18 cellular contexts compared by ENCODE assay signal in the genomic region with DNA sequence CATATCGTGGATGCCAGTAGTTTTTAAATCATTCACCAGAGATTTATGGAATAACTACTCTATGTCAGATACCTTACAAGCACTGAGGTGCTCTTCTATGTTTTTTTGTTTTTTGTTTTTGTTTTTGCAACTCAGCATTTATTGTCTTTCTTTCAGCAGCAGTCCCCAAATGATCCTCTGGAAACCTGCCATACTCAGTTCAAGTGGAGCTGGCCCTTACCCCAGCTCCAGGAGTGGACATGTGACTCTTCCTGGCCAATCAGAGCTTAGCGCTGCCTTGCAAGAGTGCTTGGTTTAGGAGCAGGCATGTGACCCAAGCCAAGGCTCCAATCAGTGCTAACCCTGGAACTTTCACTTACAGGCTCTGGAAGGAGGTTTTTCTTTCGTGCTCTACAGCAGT.
DNase-seq lines count a peak whose midpoint lies in the region; ATAC-seq, FAIRE-seq and TF ChIP-seq lines count a peak whose summit lies in the region.
"Had no signal": no experiment of that assay in that cellular context is flagged by ENCODE, and none has a peak within 500 bp of the region (broad histone marks: within the 10 kb centered on the region; RNA-seq: fewer than 3 reads in every experiment).

No MANE protein-coding gene starts in this region.

- no peak for TF ChIP-seq EP300 in H1 (IDR thresholded peaks at IDR 0.05; ENCODE audit: borderline replicate concordance in 1 of 2, low read depth in 2 of 2, low read length in 2 of 2)

- TF ChIP-seq POLR2A in H1 (IDR thresholded peaks at IDR 0.05; ENCODE audit: control extremely low read depth in 1 of 2, low read depth in 2 of 2, low read length in 2 of 2) = no peak

- peak; percentile 11 for DNase-seq in GM23338 (ENCODE audit: low spot score)
- peak; percentile 80 for DNase-seq in NCI-H1105 treated with DMSO at 0.1 percent for 48 hours (lab: John Stamatoyannopoulos, UW)
- DNase-seq in H1 (ENCODE audit: low read depth in 1 of 2, low spot score in 2 of 2) = no peak
- peak; percentile 42 for DNase-seq in iPS-NIHi7 (ENCODE audit: extremely low spot score)
- DNase-seq in GM13976 (ENCODE audit: low spot score) = no peak
- no peak for DNase-seq in LoVo (ENCODE audit: low spot score)
- no peak for DNase-seq in ACHN
- DNase-seq: activated naive CD8-positive, alpha-beta T cell treated with anti-CD3 and anti-CD28 coated beads, Interleukin-2, amount 50 U/mL, for 24 hours; EL; GOT3; naive thymus-derived CD4-positive, alpha-beta T cell; NCI-H226; pancreas; SHP77 treated with DMSO at 0.1 percent for 48 hours; stimulated activated CD4-positive, alpha-beta T cell treated with anti-CD3 and anti-CD28 coated beads, Interleukin-2, amount 100 ng/mL, for 48 hours; T-helper 2 cell had no signal

- no peak overlapping the region for H2BK12ac ChIP-seq in H1 (ENCODE audit: low read depth, low read length)

- H3K79me1 ChIP-seq in H1 (ENCODE audit: low read depth, low read length) = no peaks in the 10 kb centered on the region

- no peak overlapping the region for H3K4me3 Mint-ChIP-seq in GM23338
- H3K4me3 Mint-ChIP-seq: activated naive CD8-positive, alpha-beta T cell treated with anti-CD3 and anti-CD28 coated beads, Interleukin-2, amount 50 U/mL, for 24 hours; activated T-helper 1 cell treated with anti-CD3 and anti-CD28 coated beads, Interleukin-12 subunit alpha, Interleukin-12 subunit beta, Interleukin-2, Interleukin-4 antibody, amounts not matched to agents 30 ng/mL and 10 ng/mL and 1 ng/mL, durations not matched to agents 14 hours and 24 hours and 36 hours; naive thymus-derived CD4-positive, alpha-beta T cell had no signal

- H3K36me3 ChIP-seq in GM23338 (ENCODE audit: insufficient read depth) (no peaks in the 10 kb centered on the region), H1 (ENCODE audit: control insufficient read depth in 2 of 4, insufficient read depth in 4 of 4, low read length in 3 of 4) (no peaks in the 10 kb centered on the region; a peak in 1 of 8 replicates)
- H3K36me3 ChIP-seq: pancreas had no signal

- no peak overlapping the region for H2BK5ac ChIP-seq in H1 (ENCODE audit: low read depth, low read length)

- no peaks in the 10 kb centered on the region for H3K36me3 Mint-ChIP-seq in GM23338 (ENCODE audit: low read depth)
- H3K36me3 Mint-ChIP-seq: naive thymus-derived CD4-positive, alpha-beta T cell had no signal

- H3K4ac ChIP-seq in H1 (replicated peaks; ENCODE audit: insufficient read length, low read depth, low read length) = no peak overlapping the region

- no peak overlapping the region for H3K23ac ChIP-seq in H1 (ENCODE audit: insufficient read length)

- H3K9me3 ChIP-seq in H1 (ENCODE audit: insufficient read depth in 2 of 2, low read depth in 1 of 2, low read length in 1 of 2) = no peaks in the 10 kb centered on the region
- H3K9me3 ChIP-seq: pancreas had no signal

- H3K79me2 ChIP-seq in GM23338 (replicated peaks; ENCODE audit: insufficient read depth) (no peaks in the 10 kb centered on the region), H1 (ENCODE audit: control insufficient read depth in 1 of 2, insufficient read depth in 2 of 2, low read length in 2 of 2) (no peaks in the 10 kb centered on the region)

- in situ Hi-C loops in GM13976 (cut with MboI; ENCODE audit: low sequenced_read_pairs, unreplicated experiment) = no loop called here
- in situ Hi-C loops in ACHN (cut with HindIII; ENCODE audit: low pct_ligation_motif_present, low pct_unique_long_range_greater_than_20kb, low sequenced_read_pairs) = no loop called here

- WGBS in H1 (ENCODE audit: extremely low coverage in 1 of 2, insufficient coverage in 1 of 2, insufficient read length in 1 of 2, insufficient replicate concordance in 2 of 2, low coverage in 1 of 2, low lambda C conversion rate in 2 of 2, missing lambda C conversion rate in 1 of 2), 2 experiments = 92% methylated on average over 3 of the region's 3 CpGs; no CpG with 5 or more reads in 1 of the 2 experiments

- TF ChIP-seq CTCF in GM23338 (conservative IDR thresholded peaks at IDR 0.05; ENCODE audit: low read depth in 2 of 2) (no peak), H1 (IDR thresholded peaks at IDR 0.05; ENCODE audit: control extremely low read depth in 1 of 3, insufficient read depth in 1 of 3, low read depth in 1 of 3, low read length in 3 of 3) (no peak), GM13976 (IDR thresholded peaks at IDR 0.05; ENCODE audit: borderline replicate concordance, control extremely low read depth, extremely low read depth, insufficient read depth, missing control alignments) (no peak)

- H3K56ac ChIP-seq in H1 (replicated peaks; ENCODE audit: insufficient read length, low read depth, low read length) = no peak overlapping the region

- peaks cover 4% of the 10 kb centered on the region; the same call in 1 of the 2 replicates for H3K9me2 ChIP-seq in GM23338 (ENCODE audit: insufficient read depth)

- H3K14ac ChIP-seq in H1 (ENCODE audit: insufficient read length) = no peak overlapping the region

- H4K5ac ChIP-seq in H1 (ENCODE audit: insufficient read length, low read depth, low read length) = no peak overlapping the region

- no peak overlapping the region for H2BK120ac ChIP-seq in H1 (replicated peaks; ENCODE audit: low read depth, low read length)

- H3K27me3 Mint-ChIP-seq in GM23338 (ENCODE audit: insufficient read depth, low read depth, poor library complexity) = no peaks in the 10 kb centered on the region

- H4K20me1 ChIP-seq in GM23338 (replicated peaks; ENCODE audit: insufficient read depth) = no peaks in the 10 kb centered on the region
- H4K20me1 ChIP-seq in H1 (replicated peaks in 1 of 2; ENCODE audit: control insufficient read depth in 1 of 2, insufficient read depth in 2 of 2, low read length in 2 of 2) = no peaks in the 10 kb centered on the region

- H2BK15ac ChIP-seq in H1 (ENCODE audit: low read length) = no peak overlapping the region

- no peaks in the 10 kb centered on the region for H3K23me2 ChIP-seq in H1 (ENCODE audit: low read depth, low read length)

- POLR2A ChIA-PET in H1 (lab: Charles Lee; ENCODE audit: partially characterized antibody) = no interaction called here

- H3K27ac ChIP-seq in GM23338 (ENCODE audit: low read depth) (no peak overlapping the region), H1 (ENCODE audit: low read depth, low read length) (no peak overlapping the region)
- H3K27ac ChIP-seq: pancreas had no signal

- H4K8ac ChIP-seq in H1 (ENCODE audit: extremely low read depth, insufficient read depth, low read length) = no peak overlapping the region

- H3K9ac ChIP-seq in H1 (replicated peaks in 1 of 4; ENCODE audit: extremely low read depth in 1 of 4, low read depth in 3 of 4, low read length in 3 of 4) = no peak overlapping the region

- H2BK20ac ChIP-seq in H1 (ENCODE audit: low read length) = no peak overlapping the region

- H3K4me3 ChIP-seq in GM23338 = no peak overlapping the region
- no peak overlapping the region for H3K4me3 ChIP-seq in H1 (ENCODE audit: extremely low read depth in 1 of 4, insufficient read depth in 2 of 4, low read depth in 3 of 4, low read length in 4 of 4)
- H3K4me3 ChIP-seq: pancreas had no signal

- FAIRE-seq in H1 (lab: Jason Lieb, UNC) = no peak
- FAIRE-seq: pancreas had no signal

- no peak overlapping the region for H4K91ac ChIP-seq in H1 (replicated peaks; ENCODE audit: insufficient read length, low read length)

- no peaks in the 10 kb centered on the region for H3K4me1 ChIP-seq in GM23338 (ENCODE audit: insufficient read depth)
- H3K4me1 ChIP-seq in H1 (replicated peaks in 1 of 4; ENCODE audit: control insufficient read depth in 3 of 4, insufficient read depth in 4 of 4, low read length in 3 of 4) = no peaks in the 10 kb centered on the region

- H2AK5ac ChIP-seq in H1 (ENCODE audit: low read depth, low read length) = no peak overlapping the region

- H3K27me3 ChIP-seq in GM23338 (ENCODE audit: insufficient read depth) (no peaks in the 10 kb centered on the region), H1 (replicated peaks in 1 of 4; ENCODE audit: control insufficient read depth in 3 of 4, extremely low read depth in 1 of 4, insufficient read depth in 3 of 4, low read length in 3 of 4) (no peaks in the 10 kb centered on the region)
- H3K27me3 ChIP-seq: pancreas had no signal

- no peak overlapping the region for H2AFZ ChIP-seq in GM23338
- peak overlapping the region; percentile 73; the same call in 1 of the 2 replicates for H2AFZ ChIP-seq in H1 (ENCODE audit: low read length)

- CTCF ChIA-PET in H1 (lab: Charles Lee; ENCODE audit: partially characterized antibody) = interaction anchor here (0.8 to 0.9 kb wide), 2 partner anchors 16 to 54 kb away, joined by 3 read pairs; no protein-coding TSS in a partner anchor

- TF ChIP-seq RAD21 in H1 (IDR thresholded peaks at IDR 0.05 in 1 of 2, conservative IDR thresholded peaks at IDR 0.05 in 1 of 2; ENCODE audit: low read depth in 2 of 2, low read length in 2 of 2) = no peak

- no peak overlapping the region for H3K18ac ChIP-seq in H1 (ENCODE audit: extremely low read depth, low read length)

- H3K4me1 Mint-ChIP-seq in GM23338 = no peaks in the 10 kb centered on the region
- H3K4me1 Mint-ChIP-seq: naive thymus-derived CD4-positive, alpha-beta T cell had no signal

- H3K4me2 ChIP-seq in GM23338 = no peak overlapping the region
- H3K4me2 ChIP-seq in H1 (ENCODE audit: insufficient read depth in 1 of 2, low read depth in 2 of 2, low read length in 2 of 2) = no peak overlapping the region

- no peak overlapping the region for H3K27ac Mint-ChIP-seq in GM23338
- H3K27ac Mint-ChIP-seq: activated naive CD8-positive, alpha-beta T cell treated with anti-CD3 and anti-CD28 coated beads, Interleukin-2, amount 50 U/mL, for 24 hours; activated T-helper 1 cell treated with anti-CD3 and anti-CD28 coated beads, Interleukin-12 subunit alpha, Interleukin-12 subunit beta, Interleukin-2, Interleukin-4 antibody, amounts not matched to agents 30 ng/mL and 10 ng/mL and 1 ng/mL, durations not matched to agents 14 hours and 24 hours and 36 hours; naive thymus-derived CD4-positive, alpha-beta T cell had no signal

- ATAC-seq in GM23338 = peak; percentile 53; the same call in 2 of the 3 replicates
- ATAC-seq in HG02970 (IDR thresholded peaks at IDR 0.05; ENCODE audit: low FRiP score, unreplicated experiment) = no peak
- ATAC-seq: activated naive CD8-positive, alpha-beta T cell treated with anti-CD3 and anti-CD28 coated beads, Interleukin-2, amount 50 U/mL, for 24 hours; naive thymus-derived CD4-positive, alpha-beta T cell; pancreas had no signal

- H3K9me3 Mint-ChIP-seq in GM23338 = no peaks in the 10 kb centered on the region
- H3K9me3 Mint-ChIP-seq: activated T-helper 1 cell treated with anti-CD3 and anti-CD28 coated beads, Interleukin-12 subunit alpha, Interleukin-12 subunit beta, Interleukin-2, Interleukin-4 antibody, amounts not matched to agents 30 ng/mL and 10 ng/mL and 1 ng/mL, durations not matched to agents 14 hours and 24 hours and 36 hours had no signal

- H3F3A ChIP-seq in GM23338 (replicated peaks; ENCODE audit: low read depth) = no peaks in the 10 kb centered on the region

TF ChIP-seq in GM23338, 12 proteins besides CTCF, POLR2A, EP300 and RAD21 (continues in another document):
- no peak for TF ChIP-seq POLR2AphosphoS5 (IDR thresholded peaks at IDR 0.05; ENCODE audit: low read depth)
- TF ChIP-seq JUNB (IDR thresholded peaks at IDR 0.05; ENCODE audit: unreplicated experiment) = no peak

Comparison
In these comparisons a context has a peak if more than half of its experiments do, and no peak if none do; other contexts are left out.
1. DNase-seq: peak in GM23338 (single experiment), NCI-H1105 treated with DMSO at 0.1 percent for 48 hours (single experiment) and iPS-NIHi7 (single experiment); none in H1 (0 of 2), GM13976 (single experiment), LoVo (single experiment) and ACHN (single experiment).